In genomic region chr11:115919341-115920086, GRCh38 we compare ENCODE assay signal across 8 cellular contexts.
A peak's percentile ranks its signal among the peaks of the same experiment; 100 is the strongest.
DNase-seq lines count a peak whose midpoint lies in the region; ATAC-seq and TF ChIP-seq lines count a peak whose summit lies in the region.

No MANE protein-coding gene starts in this region.

- H2BK5ac ChIP-seq in H9 (ENCODE audit: insufficient read length, low read length) = no peak overlapping the region

- ATAC-seq in GM19463 (IDR thresholded peaks at IDR 0.05; ENCODE audit: unreplicated experiment) = peak; percentile 69
- ATAC-seq in HG03439 (IDR thresholded peaks at IDR 0.05; ENCODE audit: unreplicated experiment) = peak; percentile 51

- no peaks in the 10 kb centered on the region for H3K79me1 ChIP-seq in H9 (ENCODE audit: insufficient read depth, low read depth, low read length, poor library complexity, severe bottlenecking)

- no peaks in the 10 kb centered on the region for H3K23me2 ChIP-seq in H9 (ENCODE audit: insufficient read length, low read depth, low read length, poor library complexity, severe bottlenecking)

- H3K27me3 Mint-ChIP-seq in H9 (ENCODE audit: low read depth) = peaks cover 47% of the 10 kb centered on the region

- H2AK5ac ChIP-seq in H9 (ENCODE audit: insufficient read length, low read length) = no peak overlapping the region

- no peaks in the 10 kb centered on the region for H3K79me2 ChIP-seq in H9 (ENCODE audit: insufficient read depth, low read length)

- no CpG with 5 or more reads among the region's 4 CpGs for WGBS in H9 (ENCODE audit: extremely low coverage, insufficient read length, low lambda C conversion rate)

- H3T11ph ChIP-seq in H9 (ENCODE audit: low read length) = no peak overlapping the region

- peak overlapping the region; percentile 25; the same call in 1 of the 2 replicates for H3K4me3 ChIP-seq in GM08714 (ENCODE audit: low read length)
- H3K4me3 ChIP-seq in endocrine pancreas (ENCODE audit: control insufficient read depth, insufficient read depth, low read length) = peak overlapping the region; percentile 20

- no peak overlapping the region for H2BK20ac ChIP-seq in H9 (ENCODE audit: low read depth, low read length, poor library complexity, severe bottlenecking)

- no peaks in the 10 kb centered on the region for H3K9me3 ChIP-seq in endocrine pancreas (ENCODE audit: control insufficient read depth, low read length)
- H3K9me3 ChIP-seq in H9 (ENCODE audit: control insufficient read depth, low read depth, low read length) = no peaks in the 10 kb centered on the region

- H3K4ac ChIP-seq in H9 (ENCODE audit: low read depth, low read length) = no peak overlapping the region

- H3K27me3 ChIP-seq in endocrine pancreas (ENCODE audit: control insufficient read depth, insufficient read depth, low read length) (no peaks in the 10 kb centered on the region), H9 (ENCODE audit: insufficient read depth, low read length) (no peaks in the 10 kb centered on the region)

- H4K5ac ChIP-seq in H9 (ENCODE audit: insufficient read length, low read depth, low read length) = no peak overlapping the region

- no peak overlapping the region for H2AFZ ChIP-seq in H9 (ENCODE audit: low read length)

- no peaks in the 10 kb centered on the region for H3K36me3 Mint-ChIP-seq in H9 (ENCODE audit: insufficient read depth in 1 of 3, low read depth in 3 of 3)

- H4K8ac ChIP-seq in H9 (replicated peaks; ENCODE audit: insufficient read length, low read depth, low read length) = no peak overlapping the region

- peaks cover 0 to 18% of the 10 kb centered on the region in 2 experiments; a peak in 2 of 4 replicates for H3K4me1 Mint-ChIP-seq in H9

- no peak overlapping the region for H4K91ac ChIP-seq in H9 (ENCODE audit: insufficient read length, low read depth, low read length)

- no peak overlapping the region for H3K56ac ChIP-seq in H9 (ENCODE audit: insufficient read length, low read depth, low read length)

- no peak overlapping the region for H2BK12ac ChIP-seq in H9 (ENCODE audit: insufficient read length, low read depth, low read length)

- H4K20me1 ChIP-seq in H9 (ENCODE audit: control insufficient read depth, insufficient read depth, insufficient read length) = no peaks in the 10 kb centered on the region

- H3K14ac ChIP-seq in H9 (ENCODE audit: insufficient read depth, low read length) = no peak overlapping the region

- no peaks in the 10 kb centered on the region for H3K36me3 ChIP-seq in endocrine pancreas (ENCODE audit: control insufficient read depth, insufficient read depth, low read length)

- H3K4me2 ChIP-seq in H9 (ENCODE audit: insufficient read depth, insufficient read length, low read length) = no peak overlapping the region

- no peak for TF ChIP-seq CTCF in H9 (conservative IDR thresholded peaks at IDR 0.05)

- H3K27ac ChIP-seq in H9 (ENCODE audit: insufficient read length, low read depth, low read length) = no peak overlapping the region

- no peak overlapping the region for H3K18ac ChIP-seq in H9 (ENCODE audit: insufficient read length, low read depth, low read length)

- H2BK120ac ChIP-seq in H9 (ENCODE audit: low read depth, low read length, poor library complexity, severe bottlenecking) = no peak overlapping the region

- H3K4me3 Mint-ChIP-seq in H9 = no peak overlapping the region

- no peak overlapping the region for H3K23ac ChIP-seq in H9 (ENCODE audit: insufficient read length, low read depth, low read length)

- H3K4me1 ChIP-seq in endocrine pancreas (ENCODE audit: control insufficient read depth, insufficient read depth, low read length) (peaks cover 20% of the 10 kb centered on the region), H9 (ENCODE audit: insufficient read depth, low read length) (no peaks in the 10 kb centered on the region)

- DNase-seq in NCI-H82 (lab: John Stamatoyannopoulos, UW) (no peak), NAMALWA (ENCODE audit: low spot score) (no peak), H9 (no peak), nucleus accumbens (lab: John Stamatoyannopoulos, UW) (no peak)

- H3K27ac Mint-ChIP-seq in H9 = no peak overlapping the region; a peak in 1 of 7 replicates

- H3K9me3 Mint-ChIP-seq in H9 = no peaks in the 10 kb centered on the region; a peak in 1 of 5 replicates

- H3K9ac ChIP-seq in endocrine pancreas (ENCODE audit: control insufficient read depth, insufficient read depth, low read length) (no peak overlapping the region), H9 (ENCODE audit: extremely low read depth, insufficient read length, low read length) (no peak overlapping the region)

- H2BK15ac ChIP-seq in H9 (ENCODE audit: low read depth, low read length) = no peak overlapping the region
